ENCODE assay signal across 7 cellular contexts in genomic region chr1:202520129-202520856, GRCh38.
A peak's percentile ranks its signal among the peaks of the same experiment; 100 is the strongest.
DNase-seq lines count a peak whose midpoint lies in the region; ATAC-seq, FAIRE-seq and TF ChIP-seq lines count a peak whose summit lies in the region.
"Not testable (repeated sequence)": the region's sequence is repeated elsewhere in the genome, so short reads cannot be mapped to it uniquely, and the experiment has no call there.

No MANE protein-coding gene starts in this region.

- DNase-seq in IMR-90; heart right ventricle; HepG2 (ENCODE audit: low spot score); osteocyte (ENCODE audit: extremely low spot score, unreplicated experiment); suprapubic skin (ENCODE audit: low spot score in 2 of 2): not testable (repeated sequence)
- peak; percentile 68 for DNase-seq in astrocyte of the hippocampus (ENCODE audit: low read depth, low spot score)

- H3K36me3 ChIP-seq in IMR-90 (ENCODE audit: control insufficient read depth, insufficient read depth, low read length); HepG2 (replicated peaks in 1 of 2; ENCODE audit: control insufficient read depth in 1 of 2, insufficient read depth in 2 of 2, low read length in 2 of 2); suprapubic skin: not testable (repeated sequence)
- peaks cover 0 to 17% (median 0%) of the 10 kb centered on the region in 9 donors for H3K36me3 ChIP-seq in heart right ventricle

- H2BK5ac ChIP-seq in IMR-90 (ENCODE audit: low read depth, low read length, poor library complexity, severe bottlenecking), result peak overlapping the region; percentile 30

- not testable (repeated sequence) for H4K8ac ChIP-seq in IMR-90 (ENCODE audit: low read depth in 2 of 2, low read length in 2 of 2)

- H2BK15ac ChIP-seq in IMR-90 (ENCODE audit: low read depth, low read length), result not testable (repeated sequence)

- not testable (repeated sequence) for H3K4me3 ChIP-seq in IMR-90 (ENCODE audit: insufficient read depth, low read depth, low read length); heart right ventricle; HepG2 (replicated peaks in 1 of 3; ENCODE audit: insufficient read depth in 1 of 3, low read depth in 2 of 3, low read length in 3 of 3); suprapubic skin

- not testable (repeated sequence) for H3K9me3 ChIP-seq in IMR-90 (ENCODE audit: control insufficient read depth, insufficient read depth, low read length); heart right ventricle; HepG2 (ENCODE audit: low read length); suprapubic skin

- TF ChIP-seq RAD21 in IMR-90 (IDR thresholded peaks at IDR 0.05; ENCODE audit: low read length); HepG2 (CRISPR knock-in tag; IDR thresholded peaks at IDR 0.05): not testable (repeated sequence)

- ATAC-seq in IMR-90 (ENCODE audit: low read depth) (peak; percentile 61), esophagus mucosa (peak; percentile 33), heart right ventricle (peak; percentile 58 to 94 (median 80)), HepG2 (peak; percentile 80)

- dilution Hi-C loops in IMR-90 (cut with HindIII; ENCODE audit: low sequenced_read_pairs, unreplicated experiment), result not testable (repeated sequence)

- H3K27me3 Mint-ChIP-seq in osteocyte (ENCODE audit: unreplicated experiment), result not testable (repeated sequence)

- H3K9ac ChIP-seq in IMR-90 (ENCODE audit: low read depth, low read length), result 0 out of 2 replicates have a peak overlapping the region, but pooled peaks have one; percentile 37
- H3K9ac ChIP-seq in HepG2 (ENCODE audit: insufficient read depth, low read depth, low read length), result not testable (repeated sequence)

- not testable (repeated sequence) for TF ChIP-seq CTCF in IMR-90 (conservative IDR thresholded peaks at IDR 0.05; ENCODE audit: low read depth, low read length); heart right ventricle (IDR thresholded peaks at IDR 0.05); HepG2 (CRISPR knock-in tag; IDR thresholded peaks at IDR 0.05); osteocyte (IDR thresholded peaks at IDR 0.05); suprapubic skin (IDR thresholded peaks at IDR 0.05)

- H2BK120ac ChIP-seq in IMR-90 (ENCODE audit: low read depth, low read length), result not testable (repeated sequence)

- not testable (repeated sequence) for H3K4me1 ChIP-seq in IMR-90 (ENCODE audit: control insufficient read depth, insufficient read depth, low read length); suprapubic skin
- H3K4me1 ChIP-seq in heart right ventricle, result peaks cover 5 to 49% (median 22%) of the 10 kb centered on the region in 9 donors
- peaks cover 10% of the 10 kb centered on the region for H3K4me1 ChIP-seq in HepG2 (ENCODE audit: insufficient read depth, low read length)

- peaks cover 19% of the 10 kb centered on the region for H3K4me1 Mint-ChIP-seq in osteocyte (ENCODE audit: unreplicated experiment)

- not testable (repeated sequence) for H4K5ac ChIP-seq in IMR-90 (ENCODE audit: low read depth, low read length)

- not testable (repeated sequence) for H3K14ac ChIP-seq in IMR-90 (replicated peaks; ENCODE audit: low read depth, low read length)

- peak overlapping the region; percentile 42 for H3K4me2 ChIP-seq in IMR-90 (ENCODE audit: low read depth, low read length)
- H3K4me2 ChIP-seq in HepG2 (ENCODE audit: low read depth, low read length), result not testable (repeated sequence)

- H3K56ac ChIP-seq in IMR-90 (ENCODE audit: extremely low read depth, insufficient read depth, low read length), result not testable (repeated sequence)

- not testable (repeated sequence) for H3K4ac ChIP-seq in IMR-90 (ENCODE audit: low read depth, low read length)

- H2AK5ac ChIP-seq in IMR-90 (ENCODE audit: low read depth, low read length), result not testable (repeated sequence)

- H3K27ac Mint-ChIP-seq in osteocyte (ENCODE audit: unreplicated experiment), result peak overlapping the region; percentile 83

- not testable (repeated sequence) for H3K27me3 ChIP-seq in IMR-90 (ENCODE audit: control insufficient read depth, insufficient read depth, low read length); heart right ventricle; HepG2 (ENCODE audit: control insufficient read depth in 1 of 2, insufficient read depth in 2 of 2, low read length in 2 of 2); suprapubic skin

- not testable (repeated sequence) for H3K4me3 Mint-ChIP-seq in osteocyte (ENCODE audit: unreplicated experiment)

- BruUV-seq in IMR-90 (replicated peaks; lab: Mats Ljungman, UMichigan); HepG2 (replicated peaks; lab: Mats Ljungman, UMichigan): not testable (repeated sequence)

- CTCF ChIA-PET in IMR-90 (lab: Yijun Ruan, JAX); HepG2 (lab: Yijun Ruan, JAX; ENCODE audit: low intra/inter-chr PET ratio, low total read pairs): not testable (repeated sequence)

- not testable (repeated sequence) for H3K9me1 ChIP-seq in IMR-90 (ENCODE audit: insufficient read depth, low read length)

- intact Hi-C loops in IMR-90 (cut with micrococcal nuclease); heart right ventricle (cut with DNase I); HepG2 (cut with micrococcal nuclease; ENCODE audit: unreplicated experiment): not testable (repeated sequence)

- not testable (repeated sequence) for H3K23ac ChIP-seq in IMR-90 (ENCODE audit: low read depth, low read length)

- POLR2A ChIA-PET in IMR-90 (lab: Charles Lee; ENCODE audit: unreplicated experiment); HepG2 (lab: Yijun Ruan, JAX): not testable (repeated sequence)

- in situ Hi-C loops in IMR-90 (cut with MboI; ENCODE audit: low sequenced_read_pairs); HepG2 (cut with HindIII; ENCODE audit: extremely low pct_ligation_motif_present, low pct_unique_long_range_greater_than_20kb): not testable (repeated sequence)

- not testable (repeated sequence) for FAIRE-seq in HepG2 (lab: Jason Lieb, UNC)

- not testable (repeated sequence) for H2AK9ac ChIP-seq in IMR-90 (replicated peaks; ENCODE audit: low read depth, low read length, poor library complexity)

- not testable (repeated sequence) for H2AFZ ChIP-seq in IMR-90 (replicated peaks; ENCODE audit: low read length, poor library complexity); HepG2 (ENCODE audit: low read length)

- H4K91ac ChIP-seq in IMR-90 (ENCODE audit: insufficient read depth, low read depth, low read length), result not testable (repeated sequence)

- H3K79me2 ChIP-seq in HepG2 (ENCODE audit: insufficient read depth, low read length), result not testable (repeated sequence)

- not testable (repeated sequence) for H3K9me3 Mint-ChIP-seq in osteocyte (ENCODE audit: unreplicated experiment)

- H3K18ac ChIP-seq in IMR-90 (ENCODE audit: low read depth, low read length), result not testable (repeated sequence)

- TF ChIP-seq EP300 in HepG2 (IDR thresholded peaks at IDR 0.05; ENCODE audit: low read depth in 2 of 2, low read length in 2 of 2); HepG2 (CRISPR knock-in tag; IDR thresholded peaks at IDR 0.05; ENCODE audit: borderline replicate concordance); suprapubic skin (IDR thresholded peaks at IDR 0.05): not testable (repeated sequence)

- not testable (repeated sequence) for H2BK20ac ChIP-seq in IMR-90 (ENCODE audit: low read depth, low read length)

- H3K36me3 Mint-ChIP-seq in osteocyte (ENCODE audit: unreplicated experiment), result not testable (repeated sequence)

- not testable (repeated sequence) for H4K20me1 ChIP-seq in IMR-90 (ENCODE audit: insufficient read depth, low read length); HepG2 (ENCODE audit: insufficient read depth, low read length)

- H3K27ac ChIP-seq in IMR-90 (ENCODE audit: insufficient read depth, low read length), result peak overlapping the region; percentile 49; the same call in 1 of the 2 replicates
- peak overlapping the region in 9 of 10 donors; percentile 13 to 84 (median 68) for H3K27ac ChIP-seq in heart right ventricle
- peak overlapping the region; percentile 6 for H3K27ac ChIP-seq in HepG2 (ENCODE audit: extremely low read length, insufficient read depth, low read length)
- H3K27ac ChIP-seq in suprapubic skin, result peak overlapping the region; percentile 2

- not testable (repeated sequence) for TF ChIP-seq POLR2A in IMR-90 (IDR thresholded peaks at IDR 0.05; ENCODE audit: low read depth, low read length); HepG2 (IDR thresholded peaks at IDR 0.05; ENCODE audit: insufficient read depth in 1 of 2, low read depth in 2 of 2, low read length in 2 of 2); suprapubic skin (IDR thresholded peaks at IDR 0.05)

- H3K79me1 ChIP-seq in IMR-90 (ENCODE audit: low read depth in 1 of 2, low read length in 2 of 2), result not testable (repeated sequence)

Comparison
In these comparisons a context has a peak if more than half of its experiments do, and no peak if none do; other contexts are left out.
1. H3K27ac ChIP-seq: peak in every context shown above with its lines; median percentile 68 in heart right ventricle; 49 in IMR-90; 6 in HepG2; 2 in suprapubic skin.